8 cellular contexts compared by ENCODE assay signal in genomic region chr3:142889263-142890014, GRCh38. TPM values are rescaled to one million over a fixed set of nuclear protein-coding genes. Genes with fewer than 3 reads are reported as not detected.
A peak's percentile ranks its signal among the peaks of the same experiment; 100 is the strongest.
DNase-seq lines count a peak whose midpoint lies in the region; ATAC-seq lines count a peak whose summit lies in the region.

No MANE protein-coding gene starts in this region.

- DNase-seq in NCI-H2171 treated with DMSO at 0.1 percent for 48 hours (lab: John Stamatoyannopoulos, UW): peak; percentile 48
- no peak for DNase-seq in NCI-H2171 (lab: John Stamatoyannopoulos, UW)
- DNase-seq in activated T-helper 1 cell treated with anti-CD3 and anti-CD28 coated beads, Interleukin-12 subunit alpha, Interleukin-12 subunit beta, Interleukin-2, Interleukin-4 antibody, amounts not matched to agents 30 ng/mL and 10 ng/mL and 1 ng/mL, durations not matched to agents 14 hours and 24 hours and 36 hours (ENCODE audit: low spot score): no peak
- no peak for DNase-seq in immature natural killer cell
- no peak for DNase-seq in SW480 (ENCODE audit: low spot score)
- DNase-seq in sciatic nerve (ENCODE audit: low spot score): no peak

- no peak overlapping the region for H3K27ac Mint-ChIP-seq in activated T-helper 1 cell treated with anti-CD3 and anti-CD28 coated beads, Interleukin-12 subunit alpha, Interleukin-12 subunit beta, Interleukin-2, Interleukin-4 antibody, amounts not matched to agents 30 ng/mL and 10 ng/mL and 1 ng/mL, durations not matched to agents 14 hours and 24 hours and 36 hours
- H3K27ac Mint-ChIP-seq in immature natural killer cell: no peak overlapping the region
- H3K27ac Mint-ChIP-seq in stimulated activated memory B cell treated with anti-CD40 and anti-IgM and Interleukin-4, amounts not matched to agents 10 μg/mL and 1 μg/mL and 100 μg/mL, for 72 hours: no peak overlapping the region

- H3K36me3 Mint-ChIP-seq in activated T-helper 1 cell treated with anti-CD3 and anti-CD28 coated beads, Interleukin-12 subunit alpha, Interleukin-12 subunit beta, Interleukin-2, Interleukin-4 antibody, amounts not matched to agents 30 ng/mL and 10 ng/mL and 1 ng/mL, durations not matched to agents 14 hours and 24 hours and 36 hours (ENCODE audit: low read depth): no peaks in the 10 kb centered on the region
- H3K36me3 Mint-ChIP-seq in immature natural killer cell: no peaks in the 10 kb centered on the region
- no peaks in the 10 kb centered on the region for H3K36me3 Mint-ChIP-seq in stimulated activated memory B cell treated with anti-CD40 and anti-IgM and Interleukin-4, amounts not matched to agents 10 μg/mL and 1 μg/mL and 100 μg/mL, for 72 hours

- peak overlapping the region; percentile 70 for H3K4me3 Mint-ChIP-seq in activated T-helper 1 cell treated with anti-CD3 and anti-CD28 coated beads, Interleukin-12 subunit alpha, Interleukin-12 subunit beta, Interleukin-2, Interleukin-4 antibody, amounts not matched to agents 30 ng/mL and 10 ng/mL and 1 ng/mL, durations not matched to agents 14 hours and 24 hours and 36 hours
- H3K4me3 Mint-ChIP-seq in immature natural killer cell: peak overlapping the region; percentile 15 to 67 (median 55)
- H3K4me3 Mint-ChIP-seq in stimulated activated memory B cell treated with anti-CD40 and anti-IgM and Interleukin-4, amounts not matched to agents 10 μg/mL and 1 μg/mL and 100 μg/mL, for 72 hours: peak overlapping the region; percentile 21

- H3K4me1 Mint-ChIP-seq in activated T-helper 1 cell treated with anti-CD3 and anti-CD28 coated beads, Interleukin-12 subunit alpha, Interleukin-12 subunit beta, Interleukin-2, Interleukin-4 antibody, amounts not matched to agents 30 ng/mL and 10 ng/mL and 1 ng/mL, durations not matched to agents 14 hours and 24 hours and 36 hours (ENCODE audit: low read depth): peaks cover 5% of the 10 kb centered on the region
- peaks cover 3 to 13% of the 10 kb centered on the region in 2 donors for H3K4me1 Mint-ChIP-seq in immature natural killer cell
- peaks cover 7% of the 10 kb centered on the region for H3K4me1 Mint-ChIP-seq in stimulated activated memory B cell treated with anti-CD40 and anti-IgM and Interleukin-4, amounts not matched to agents 10 μg/mL and 1 μg/mL and 100 μg/mL, for 72 hours

- H3K9me3 Mint-ChIP-seq in activated T-helper 1 cell treated with anti-CD3 and anti-CD28 coated beads, Interleukin-12 subunit alpha, Interleukin-12 subunit beta, Interleukin-2, Interleukin-4 antibody, amounts not matched to agents 30 ng/mL and 10 ng/mL and 1 ng/mL, durations not matched to agents 14 hours and 24 hours and 36 hours: no peaks in the 10 kb centered on the region
- H3K9me3 Mint-ChIP-seq in immature natural killer cell: peaks cover 0 to 1% (median 0%) of the 10 kb centered on the region in 6 donors
- H3K9me3 Mint-ChIP-seq in stimulated activated memory B cell treated with anti-CD40 and anti-IgM and Interleukin-4, amounts not matched to agents 10 μg/mL and 1 μg/mL and 100 μg/mL, for 72 hours: peaks cover under 1% of the 10 kb centered on the region

- ATAC-seq in stimulated activated memory B cell treated with anti-CD40 and anti-IgM and Interleukin-4, amounts not matched to agents 10 μg/mL and 1 μg/mL and 100 μg/mL, for 72 hours: peak; percentile 44
- ATAC-seq in sciatic nerve: no peak
- ATAC-seq in HG03469 (IDR thresholded peaks at IDR 0.05; ENCODE audit: unreplicated experiment): no peak

- intact Hi-C loops in activated T-helper 1 cell treated with anti-CD3 and anti-CD28 coated beads, Interleukin-12 subunit alpha, Interleukin-12 subunit beta, Interleukin-2, Interleukin-4 antibody, amounts not matched to agents 30 ng/mL and 10 ng/mL and 1 ng/mL, durations not matched to agents 14 hours and 24 hours and 36 hours (cut with micrococcal nuclease): no loop called here
- intact Hi-C loops in sciatic nerve (cut with DNase I): no loop called here

- peaks cover 48% of the 10 kb centered on the region for H3K27me3 Mint-ChIP-seq in activated T-helper 1 cell treated with anti-CD3 and anti-CD28 coated beads, Interleukin-12 subunit alpha, Interleukin-12 subunit beta, Interleukin-2, Interleukin-4 antibody, amounts not matched to agents 30 ng/mL and 10 ng/mL and 1 ng/mL, durations not matched to agents 14 hours and 24 hours and 36 hours (ENCODE audit: insufficient read depth)
- peaks cover 4 to 22% (median 6%) of the 10 kb centered on the region in 3 donors for H3K27me3 Mint-ChIP-seq in immature natural killer cell (ENCODE audit: low read depth in 3 of 3)
- H3K27me3 Mint-ChIP-seq in stimulated activated memory B cell treated with anti-CD40 and anti-IgM and Interleukin-4, amounts not matched to agents 10 μg/mL and 1 μg/mL and 100 μg/mL, for 72 hours: peaks cover 52% of the 10 kb centered on the region

RNA-seq across cellular contexts. Expression of gene PCOLCE2, which starts 0.6 kb away (rescaled TPM):
- total RNA-seq in activated T-helper 1 cell treated with anti-CD3 and anti-CD28 coated beads, Interleukin-12 subunit alpha, Interleukin-12 subunit beta, Interleukin-2, Interleukin-4 antibody, amounts not matched to agents 30 ng/mL and 10 ng/mL and 1 ng/mL, durations not matched to agents 14 hours and 24 hours and 36 hours: not detected in 2 replicates
- polyA plus RNA-seq in immature natural killer cell: not detected
- 22.6 TPM for total RNA-seq in sciatic nerve

Comparison
In these comparisons a context has a peak if more than half of its experiments do, and no peak if none do; other contexts are left out.
1. RNA of gene PCOLCE2, which starts 0.6 kb away (total RNA-seq): 22.6 TPM in sciatic nerve (single experiment); not detected in activated T-helper 1 cell treated with anti-CD3 and anti-CD28 coated beads, Interleukin-12 subunit alpha, Interleukin-12 subunit beta, Interleukin-2, Interleukin-4 antibody, amounts not matched to agents 30 ng/mL and 10 ng/mL and 1 ng/mL, durations not matched to agents 14 hours and 24 hours and 36 hours; every median in the first group is over 10 times any median in the second.
2. Peak in every context shown above with its lines, with median percentiles within 50 percentile points of each other: H3K4me3 Mint-ChIP-seq.